ENCODE assay signal across 3 cellular contexts in genomic region chr3:59388555-59389280, GRCh38.
TF ChIP-seq lines count a peak whose summit lies in the region.

No MANE protein-coding gene starts in this region.

TF ChIP-seq in GM12878, 131 proteins besides CTCF, POLR2A, EP300 and RAD21 (continued from another document and continues in another):
- TF ChIP-seq CUX1 (IDR thresholded peaks at IDR 0.05; ENCODE audit: insufficient replicate concordance, low read depth, low read length), result no peak
- no peak for TF ChIP-seq ZSCAN29 (IDR thresholded peaks at IDR 0.05)
- TF ChIP-seq CREM (IDR thresholded peaks at IDR 0.05; ENCODE audit: low read depth), result no peak; the same call in 1 of the 2 replicates
- TF ChIP-seq RCOR1 (conservative IDR thresholded peaks at IDR 0.05; ENCODE audit: low read depth, low read length), result no peak
- TF ChIP-seq FOXK2 (IDR thresholded peaks at IDR 0.05), result no peak
- TF ChIP-seq DPF2 (IDR thresholded peaks at IDR 0.05), result peak; percentile 53; the same call in 1 of the 2 replicates
- no peak for TF ChIP-seq EZH2 (IDR thresholded peaks at IDR 0.05; ENCODE audit: borderline replicate concordance, control insufficient read depth, low read depth, low read length)
- no peak for TF ChIP-seq BCL11A (IDR thresholded peaks at IDR 0.05; ENCODE audit: low read depth, low read length)
- no peak for TF ChIP-seq NFXL1 (IDR thresholded peaks at IDR 0.05; ENCODE audit: borderline replicate concordance)
- no peak for TF ChIP-seq TCF12 (IDR thresholded peaks at IDR 0.05; ENCODE audit: low read depth, low read length)
- TF ChIP-seq HSF1 (IDR thresholded peaks at IDR 0.05; ENCODE audit: low read depth, low read length), result no peak

TF ChIP-seq in GM23338, 12 proteins besides CTCF, POLR2A, EP300 and RAD21 (continued from another document):
- TF ChIP-seq EZH2phosphoT487 (IDR thresholded peaks at IDR 0.05; ENCODE audit: unreplicated experiment) (no peak), NANOG (IDR thresholded peaks at IDR 0.05; ENCODE audit: borderline replicate concordance) (no peak), REST (IDR thresholded peaks at IDR 0.05; ENCODE audit: unreplicated experiment) (no peak), JUNB (IDR thresholded peaks at IDR 0.05; ENCODE audit: unreplicated experiment) (no peak), ZNF462 (CRISPR knock-in tag; IDR thresholded peaks at IDR 0.05) (no peak), POLR2AphosphoS5 (IDR thresholded peaks at IDR 0.05; ENCODE audit: low read depth) (no peak), STAT1 (IDR thresholded peaks at IDR 0.05; ENCODE audit: unreplicated experiment) (no peak), ZNF331 (CRISPR knock-in tag; IDR thresholded peaks at IDR 0.05; ENCODE audit: low read depth) (no peak)

TF ChIP-seq in SK-N-SH, 30 proteins besides CTCF, POLR2A, EP300 and RAD21 (continued from another document):
- no peak for TF ChIP-seq REST (IDR thresholded peaks at IDR 0.05; ENCODE audit: low read depth, low read length)
- TF ChIP-seq ELF1 (IDR thresholded peaks at IDR 0.05), result no peak
- no peak for TF ChIP-seq FOXJ3 (CRISPR knock-in tag; IDR thresholded peaks at IDR 0.05)
- no peak for TF ChIP-seq MAX (IDR thresholded peaks at IDR 0.05; ENCODE audit: low read depth)
- no peak for TF ChIP-seq USF1 (IDR thresholded peaks at IDR 0.05; ENCODE audit: borderline replicate concordance, low read depth)
- TF ChIP-seq MEF2A (IDR thresholded peaks at IDR 0.05; ENCODE audit: borderline replicate concordance, low read depth), result no peak
- TF ChIP-seq SMC3 (IDR thresholded peaks at IDR 0.05; ENCODE audit: low read depth, low read length), result no peak
- TF ChIP-seq YY1 (IDR thresholded peaks at IDR 0.05; ENCODE audit: low read depth), result no peak
- no peak for TF ChIP-seq NFIC (IDR thresholded peaks at IDR 0.05; ENCODE audit: borderline replicate concordance)
